In the genomic region with DNA sequence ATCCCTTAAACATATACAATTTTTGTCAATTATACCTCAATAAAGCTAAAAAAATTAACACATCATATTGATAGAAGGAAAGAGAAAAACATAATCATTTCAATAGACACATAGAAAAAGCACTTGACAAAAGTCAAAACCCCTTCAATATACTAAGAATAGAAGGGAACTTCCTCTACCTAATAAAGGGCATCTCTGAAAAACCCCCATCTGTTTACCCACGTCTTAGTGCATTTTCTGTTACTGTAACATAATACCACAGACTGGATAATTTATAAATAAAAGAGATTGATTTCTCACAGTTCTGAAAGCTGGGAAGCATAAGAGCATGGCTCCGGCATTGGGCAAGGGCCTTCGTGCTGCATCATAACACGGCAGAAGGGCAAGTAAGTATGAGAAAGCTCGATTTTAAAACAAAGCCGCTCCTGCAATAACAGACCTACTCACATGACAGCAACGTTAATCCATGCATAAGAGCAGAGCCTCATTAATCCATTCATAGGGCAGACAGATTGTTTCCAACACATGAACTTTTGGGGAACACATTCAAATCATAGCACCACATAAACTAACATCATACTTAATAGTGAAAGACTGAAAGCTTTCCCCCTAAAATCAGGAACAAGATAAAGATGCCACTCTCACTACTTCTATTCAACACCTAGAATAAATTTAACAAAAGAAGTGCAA, we compare ENCODE assay signal across 22 cellular contexts. TPM values are rescaled to one million over a fixed set of nuclear protein-coding genes. Genes with fewer than 3 reads are reported as not detected.
DNase-seq lines count a peak whose midpoint lies in the region; ATAC-seq and TF ChIP-seq lines count a peak whose summit lies in the region.
"Had no signal": no experiment of that assay in that cellular context is flagged by ENCODE, and none has a peak within 500 bp of the region (broad histone marks: within the 10 kb centered on the region; RNA-seq: fewer than 3 reads in every experiment).

No MANE protein-coding gene starts in this region.

- WGBS in right lobe of liver (ENCODE audit: insufficient coverage, low coverage, low lambda C conversion rate, missing lambda C conversion rate): 48% methylated on average over 7 of the region's 7 CpGs

- H3K36me3 ChIP-seq in right lobe of liver: no peaks in the 10 kb centered on the region
- H3K36me3 ChIP-seq: esophagus squamous epithelium, ovary had no signal

- DNase-seq in activated B cell treated with CpG ODN at 0.5 μM for 24 hours: no peak
- DNase-seq in right lobe of liver: no peak
- no peak for DNase-seq in stimulated activated CD8-positive, alpha-beta memory T cell treated with anti-CD3 and anti-CD28 coated beads, Interleukin-4, amount 100 ng/mL, for 48 hours
- no peak for DNase-seq in SHP77 treated with DMSO at 0.1 percent for 48 hours (lab: John Stamatoyannopoulos, UW)
- DNase-seq: activated CD4-positive, alpha-beta T cell treated with anti-CD3 and anti-CD28 coated beads for 1 hour; activated effector memory CD4-positive, alpha-beta T cell treated with anti-CD3 and anti-CD28 coated beads, Interleukin-2, amount 50 U/mL, for 16 hours; amygdala; CD4-positive, alpha-beta memory T cell; central memory CD4-positive, alpha-beta T cell; effector CD8-positive, alpha-beta T cell; esophagus squamous epithelium; Karpas-422; left ventricle myocardium superior; NCI-H1105 treated with DMSO at 0.1 percent for 48 hours; NCI-H226; ovary; SHP77; stimulated activated CD4-positive, alpha-beta T cell treated with anti-CD3 and anti-CD28 coated beads, Interleukin-2, amount 100 ng/mL, for 48 hours had no signal

- no peaks in the 10 kb centered on the region for H3K27me3 Mint-ChIP-seq in activated B cell treated with CpG ODN at 0.5 μM for 24 hours
- H3K27me3 Mint-ChIP-seq: CD4-positive, alpha-beta memory T cell had no signal

- H3K9me3 Mint-ChIP-seq in activated B cell treated with CpG ODN at 0.5 μM for 24 hours: no peaks in the 10 kb centered on the region
- H3K9me3 Mint-ChIP-seq: CD4-positive, alpha-beta memory T cell had no signal

- no peak for TF ChIP-seq POLR2A in right lobe of liver (IDR thresholded peaks at IDR 0.05)

- peak overlapping the region; percentile 88 for H3K27ac Mint-ChIP-seq in activated B cell treated with CpG ODN at 0.5 μM for 24 hours
- H3K27ac Mint-ChIP-seq: CD4-positive, alpha-beta memory T cell had no signal

- H3K4me1 ChIP-seq in right lobe of liver: no peaks in the 10 kb centered on the region

- intact Hi-C loops in activated B cell treated with CpG ODN at 0.5 μM for 24 hours (cut with micrococcal nuclease) (loop anchor here (2.0 to 5.0 kb wide), 3 partner anchors 15 to 33 kb away; a partner anchor contains a TSS), right lobe of liver (cut with DNase I) (no loop called here)

- no peak overlapping the region for H3K27ac ChIP-seq in right lobe of liver
- H3K27ac ChIP-seq: esophagus squamous epithelium, ovary had no signal

- peak; percentile 64 for ATAC-seq in GM19452 (IDR thresholded peaks at IDR 0.05; ENCODE audit: unreplicated experiment)
- peak; percentile 61 for ATAC-seq in HG03354 (IDR thresholded peaks at IDR 0.05; ENCODE audit: poor library complexity, severe bottlenecking, unreplicated experiment)
- ATAC-seq in activated B cell treated with CpG ODN at 0.5 μM for 24 hours (ENCODE audit: low read depth): peak; percentile 77
- no peak for ATAC-seq in right lobe of liver
- no peak for ATAC-seq in HG03175 (IDR thresholded peaks at IDR 0.05; ENCODE audit: unreplicated experiment)
- ATAC-seq: left ventricle myocardium superior had no signal

- H3K9me3 ChIP-seq in right lobe of liver: no peaks in the 10 kb centered on the region
- H3K9me3 ChIP-seq: esophagus squamous epithelium, ovary had no signal

- CTCF ChIA-PET in activated B cell treated with CpG ODN at 0.5 μM for 24 hours (lab: Charles Lee): no interaction called here

- TF ChIP-seq CTCF in activated B cell treated with CpG ODN at 0.5 μM for 24 hours (IDR thresholded peaks at IDR 0.05) (no peak), right lobe of liver (IDR thresholded peaks at IDR 0.05) (no peak)

- H3K4me1 Mint-ChIP-seq in activated B cell treated with CpG ODN at 0.5 μM for 24 hours: peaks cover 34% of the 10 kb centered on the region

- H3K4me3 Mint-ChIP-seq in activated B cell treated with CpG ODN at 0.5 μM for 24 hours: peak overlapping the region; percentile 69

- no peaks in the 10 kb centered on the region for H3K27me3 ChIP-seq in right lobe of liver
- H3K27me3 ChIP-seq: esophagus squamous epithelium, ovary had no signal

- H3K36me3 Mint-ChIP-seq in activated B cell treated with CpG ODN at 0.5 μM for 24 hours (ENCODE audit: low read depth): peaks cover 11% of the 10 kb centered on the region

- POLR2A ChIA-PET in activated B cell treated with CpG ODN at 0.5 μM for 24 hours (lab: Charles Lee): interaction anchor here (0.7 to 3.7 kb wide), 4 partner anchors 25 to 242 kb away, joined by 3 to 25 read pairs (median 7); a partner anchor contains a TSS

- H3K4me3 ChIP-seq in GM08714 (ENCODE audit: low read length) (peak overlapping the region; percentile 45), right lobe of liver (no peak overlapping the region)
- H3K4me3 ChIP-seq: esophagus squamous epithelium, ovary had no signal

RNA-seq across cellular contexts. Expression of a gene that starts 15.7 kb away (rescaled TPM):
- total RNA-seq in activated B cell treated with CpG ODN at 0.5 μM for 24 hours: 27.5 and 32.0 TPM in 2 replicates
- total RNA-seq in right lobe of liver: 10 to 100 TPM in 2 of 6 experiments, 1 to 10 TPM in 4; 4.5 to 13.9 (median 7.1) TPM

RNA-seq across cellular contexts. Expression of a gene that starts 24.9 kb away (rescaled TPM):
- total RNA-seq in activated B cell treated with CpG ODN at 0.5 μM for 24 hours (65.9 and 73.5 TPM in 2 replicates), right lobe of liver (10 to 100 TPM; 11.9 to 20.4 (median 16.2) TPM)

RNA-seq across cellular contexts. Expression of a gene that starts 56.8 kb away (rescaled TPM):
- 21.5 and 22.6 TPM in 2 replicates for total RNA-seq in activated B cell treated with CpG ODN at 0.5 μM for 24 hours
- 1 to 10 TPM; 3.0 to 4.4 (median 4.0) TPM for total RNA-seq in right lobe of liver

Comparison
In these comparisons a context has a peak if more than half of its experiments do, and no peak if none do; other contexts are left out.
1. ATAC-seq: peak in GM19452 (single experiment), HG03354 (single experiment) and activated B cell treated with CpG ODN at 0.5 μM for 24 hours (single experiment); none in right lobe of liver (0 of 4) and HG03175 (single experiment).